In the genomic region with DNA sequence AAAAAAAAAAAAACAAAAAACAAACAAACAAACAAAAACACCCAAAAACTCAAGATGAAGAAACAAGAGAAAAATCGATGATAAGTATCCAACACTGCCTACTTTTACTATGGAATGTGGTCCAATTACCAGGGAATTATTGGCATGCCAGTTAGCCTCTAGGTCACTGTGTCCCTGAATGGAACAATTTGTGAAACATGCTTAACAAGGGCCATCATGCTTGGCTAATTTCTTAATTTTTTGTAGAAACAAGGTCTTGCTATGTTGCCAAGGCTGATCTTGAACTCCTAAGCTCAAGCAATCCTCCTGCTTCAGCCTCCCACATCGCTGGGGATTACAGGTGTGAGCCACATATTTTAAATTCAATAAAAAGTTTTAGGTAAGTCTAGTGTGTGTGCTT, we compare ENCODE assay signal across 1 cellular context.
TF ChIP-seq lines count a peak whose summit lies in the region.

No MANE protein-coding gene starts in this region.

TF ChIP-seq in GM23338, 12 proteins besides CTCF, POLR2A, EP300 and RAD21 (continued from another document):
- TF ChIP-seq CREB1 (CRISPR knock-in tag; IDR thresholded peaks at IDR 0.05; ENCODE audit: low read depth): no peak
- no peak for TF ChIP-seq ZNF462 (CRISPR knock-in tag; IDR thresholded peaks at IDR 0.05)
- TF ChIP-seq EZH2 (IDR thresholded peaks at IDR 0.05; ENCODE audit: low read depth, unreplicated experiment): no peak
